In the genomic region with DNA sequence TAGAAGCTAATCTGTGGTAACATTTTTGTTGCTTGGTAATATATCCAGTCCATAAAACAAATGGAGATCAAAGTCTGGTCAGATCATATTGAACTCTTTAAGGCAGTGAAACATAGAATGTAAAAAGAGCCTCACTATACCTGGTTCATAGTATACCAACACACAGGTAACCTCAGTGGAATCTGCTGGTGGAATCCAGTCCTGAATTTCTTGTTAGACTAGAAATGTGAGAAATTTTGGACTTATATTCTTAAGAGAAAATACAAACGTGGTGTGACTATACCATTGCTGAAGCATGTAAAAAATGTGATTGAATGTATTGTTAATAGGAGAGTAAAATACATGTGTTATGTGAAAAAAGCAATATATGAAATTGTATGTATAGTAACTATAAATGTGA, we compare ENCODE assay signal across 16 cellular contexts. TPM values are rescaled to one million over a fixed set of nuclear protein-coding genes. Genes with fewer than 3 reads are reported as not detected.
A peak's percentile ranks its signal among the peaks of the same experiment; 100 is the strongest.
DNase-seq lines count a peak whose midpoint lies in the region; TF ChIP-seq lines count a peak whose summit lies in the region.
"Had no signal": no experiment of that assay in that cellular context is flagged by ENCODE, and none has a peak within 500 bp of the region (broad histone marks: within the 10 kb centered on the region; RNA-seq: fewer than 3 reads in every experiment).

No MANE protein-coding gene starts in this region.

- no TSS peak for BruUV-seq in Calu3 (replicated peaks; lab: Mats Ljungman, UMichigan)

- no peaks in the 10 kb centered on the region for H3K9me3 Mint-ChIP-seq in Calu3 (ENCODE audit: low read depth, unreplicated experiment)
- no peaks in the 10 kb centered on the region for H3K9me3 Mint-ChIP-seq in activated naive CD8-positive, alpha-beta T cell treated with anti-CD3 and anti-CD28 coated beads for 36 hours
- H3K9me3 Mint-ChIP-seq: CD8-positive, alpha-beta T cell had no signal

- peaks cover 8% of the 10 kb centered on the region for H3K36me3 Mint-ChIP-seq in Calu3 (ENCODE audit: insufficient read depth, unreplicated experiment)
- H3K36me3 Mint-ChIP-seq in activated naive CD8-positive, alpha-beta T cell treated with anti-CD3 and anti-CD28 coated beads for 36 hours: peaks cover 4% of the 10 kb centered on the region

- intact Hi-C loops in Calu3 (cut with micrococcal nuclease; ENCODE audit: unreplicated experiment): no loop called here

- no peak for TF ChIP-seq CTCF in Calu3 (IDR thresholded peaks at IDR 0.05; ENCODE audit: unreplicated experiment)
- TF ChIP-seq CTCF in LNCaP clone FGC (IDR thresholded peaks at IDR 0.05; ENCODE audit: control insufficient read depth, extremely low read depth, insufficient read depth): no peak
- no peak for TF ChIP-seq CTCF in epithelial cell of esophagus (IDR thresholded peaks at IDR 0.05; ENCODE audit: insufficient read depth, low read depth, low read length, missing control alignments)

- no peak for DNase-seq in Calu3
- DNase-seq in LNCaP clone FGC (ENCODE audit: low read depth): peak; percentile 50
- DNase-seq in epithelial cell of esophagus (ENCODE audit: low read depth): peak; percentile 88
- peak; percentile 22 for DNase-seq in renal cortical epithelial cell (ENCODE audit: low read depth)
- no peak for DNase-seq in activated naive CD8-positive, alpha-beta T cell treated with anti-CD3 and anti-CD28 coated beads for 36 hours
- DNase-seq in stimulated activated naive CD4-positive, alpha-beta T cell treated with Interleukin-2 at 50 U/mL for 16 hours (lab: John Stamatoyannopoulos, UW): no peak
- no peak for DNase-seq in stimulated activated CD4-positive, alpha-beta T cell treated with anti-CD3 and anti-CD28 coated beads, Interleukin-4, amount 100 ng/mL, for 24 hours
- DNase-seq: CD8-positive, alpha-beta T cell; DMS79 treated with DMSO at 0.1 percent for 48 hours; NCI-H1105; NCI-H1694; NCI-H2081 treated with DMSO at 0.1 percent for 48 hours; NCI-H510A; NCI-H748 treated with DMSO at 0.1 percent for 48 hours; NK-92 treated with Interleukin-12 subunit alpha and Interleukin-12 subunit beta, amount 100 ng/mL, for 24 hours had no signal

- H3K27me3 Mint-ChIP-seq in Calu3 (ENCODE audit: unreplicated experiment): no peaks in the 10 kb centered on the region
- H3K27me3 Mint-ChIP-seq in activated naive CD8-positive, alpha-beta T cell treated with anti-CD3 and anti-CD28 coated beads for 36 hours: no peaks in the 10 kb centered on the region

- H3K4me3 Mint-ChIP-seq in Calu3 (ENCODE audit: low read depth, unreplicated experiment): no peak overlapping the region
- no peak overlapping the region for H3K4me3 Mint-ChIP-seq in activated naive CD8-positive, alpha-beta T cell treated with anti-CD3 and anti-CD28 coated beads for 36 hours
- H3K4me3 Mint-ChIP-seq: CD8-positive, alpha-beta T cell had no signal

- H3K4me1 Mint-ChIP-seq in Calu3 (ENCODE audit: low read depth, unreplicated experiment): peaks cover 13% of the 10 kb centered on the region
- H3K4me1 Mint-ChIP-seq in activated naive CD8-positive, alpha-beta T cell treated with anti-CD3 and anti-CD28 coated beads for 36 hours: no peaks in the 10 kb centered on the region

- H3K4me3 ChIP-seq in LNCaP clone FGC (ENCODE audit: low read depth, low read length): no peak overlapping the region
- H3K4me3 ChIP-seq in epithelial cell of esophagus (ENCODE audit: low read length): no peak overlapping the region
- H3K4me3 ChIP-seq: BLaER1 had no signal

- peak overlapping the region; percentile 66 for H3K27ac Mint-ChIP-seq in Calu3 (ENCODE audit: unreplicated experiment)
- no peak overlapping the region for H3K27ac Mint-ChIP-seq in activated naive CD8-positive, alpha-beta T cell treated with anti-CD3 and anti-CD28 coated beads for 36 hours
- H3K27ac Mint-ChIP-seq: CD8-positive, alpha-beta T cell had no signal

- CTCF ChIA-PET in Calu3 (lab: Charles Lee): no interaction called here

RNA-seq across cellular contexts. Expression of a gene that starts 46.1 kb away (rescaled TPM):
- 9.0 and 11.7 TPM in 2 replicates for total RNA-seq in Calu3 (2022)
- 1.7 and 4.0 TPM in 2 replicates for total RNA-seq in renal cortical epithelial cell
- total RNA-seq in activated naive CD8-positive, alpha-beta T cell treated with anti-CD3 and anti-CD28 coated beads for 36 hours: under 1 TPM; 0.49 to 0.76 TPM

Comparison
In these comparisons a context has a peak if more than half of its experiments do, and no peak if none do; other contexts are left out.
1. DNase-seq: peak in LNCaP clone FGC (single experiment), epithelial cell of esophagus (single experiment) and renal cortical epithelial cell (single experiment); none in Calu3 (single experiment), activated naive CD8-positive, alpha-beta T cell treated with anti-CD3 and anti-CD28 coated beads for 36 hours (single experiment), stimulated activated naive CD4-positive, alpha-beta T cell treated with Interleukin-2 at 50 U/mL for 16 hours (single experiment) and stimulated activated CD4-positive, alpha-beta T cell treated with anti-CD3 and anti-CD28 coated beads, Interleukin-4, amount 100 ng/mL, for 24 hours (single experiment).